17 cellular contexts compared by ENCODE assay signal in genomic region chr4:89482926-89483595, GRCh38.
"Had no signal": no experiment of that assay in that cellular context is flagged by ENCODE, and none has a peak within 500 bp of the region (broad histone marks: within the 10 kb centered on the region; RNA-seq: fewer than 3 reads in every experiment).

No MANE protein-coding gene starts in this region.

- H3K79me2 ChIP-seq: hepatocyte, parathyroid adenoma had no signal

- H3K4me3 ChIP-seq: coronary artery, hepatocyte, right lobe of liver, testis, uterus had no signal

- H3K36me3 ChIP-seq: neutrophil, right lobe of liver, uterus, WERI-Rb-1 had no signal

- H3K4me1 ChIP-seq: parathyroid adenoma, right lobe of liver, testis, uterus had no signal

- H3K27ac ChIP-seq: coronary artery, hepatocyte, neutrophil, parathyroid adenoma, right lobe of liver, testis, uterus, WERI-Rb-1 had no signal

- H2AFZ ChIP-seq: hepatocyte, parathyroid adenoma had no signal

- H3K9ac ChIP-seq: parathyroid adenoma had no signal

- H3K27me3 ChIP-seq: hepatocyte, neutrophil, right lobe of liver, testis, uterus had no signal

- H3K4me2 ChIP-seq: hepatocyte had no signal

- FAIRE-seq: astrocyte, small intestine had no signal

- H3K9me3 ChIP-seq: neutrophil, right lobe of liver, testis, uterus had no signal

- DNase-seq: activated CD4-positive, alpha-beta T cell treated with anti-CD3 and anti-CD28 coated beads, Interleukin-2, amount 10 ng/mL, durations not matched to agents 7 days and 5 days; activated CD4-positive, CD25-positive, alpha-beta regulatory T cell treated with anti-CD3 and anti-CD28 coated beads, Interleukin-2, amount 50 U/mL, for 72 hours; activated CD8-positive, alpha-beta T cell treated with anti-CD3 and anti-CD28 coated beads, Interleukin-2, amount 10 ng/mL, durations not matched to agents 7 days and 5 days; cerebellar nuclear complex; glutamatergic neuron; right lobe of liver; stimulated activated CD4-positive, alpha-beta T cell treated with anti-CD3 and anti-CD28 coated beads, Interleukin-2, amount 100 ng/mL, for 24 hours; T-cell; testis; uterus had no signal
